ENCODE assay signal across 4 cellular contexts in the genomic region with DNA sequence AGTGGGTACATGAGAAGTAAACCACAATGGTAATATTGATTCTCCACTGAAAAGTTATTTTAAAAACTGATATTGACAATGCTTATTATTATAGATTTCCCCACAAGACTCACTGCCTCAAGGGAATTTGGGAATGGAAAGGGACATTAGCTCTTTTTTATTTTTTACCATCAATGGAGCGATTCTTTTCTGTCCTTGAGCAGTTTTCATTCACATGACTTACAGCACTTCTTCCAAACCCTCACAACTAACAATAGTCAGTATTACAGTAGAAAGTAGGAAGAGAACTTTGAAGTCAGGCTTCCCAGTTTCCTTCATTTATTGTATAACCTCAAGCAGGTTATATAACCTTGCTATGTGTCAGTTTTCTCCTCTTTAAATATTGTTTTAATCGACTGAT. TPM values are rescaled to one million over a fixed set of nuclear protein-coding genes. Genes with fewer than 3 reads are reported as not detected.
"Had no signal": no experiment of that assay in that cellular context is flagged by ENCODE, and none has a peak within 500 bp of the region (broad histone marks: within the 10 kb centered on the region; RNA-seq: fewer than 3 reads in every experiment).

No MANE protein-coding gene starts in this region.

- DNase-seq: GDM1, GF-D8 had no signal

RNA-seq across cellular contexts. Expression of a gene that starts 4.3 kb away (rescaled TPM):
- total RNA-seq: G401, GM12878 had no signal
- polyA plus RNA-seq: GM12878 had no signal
